1 cellular context compared by ENCODE assay signal in the genomic region with DNA sequence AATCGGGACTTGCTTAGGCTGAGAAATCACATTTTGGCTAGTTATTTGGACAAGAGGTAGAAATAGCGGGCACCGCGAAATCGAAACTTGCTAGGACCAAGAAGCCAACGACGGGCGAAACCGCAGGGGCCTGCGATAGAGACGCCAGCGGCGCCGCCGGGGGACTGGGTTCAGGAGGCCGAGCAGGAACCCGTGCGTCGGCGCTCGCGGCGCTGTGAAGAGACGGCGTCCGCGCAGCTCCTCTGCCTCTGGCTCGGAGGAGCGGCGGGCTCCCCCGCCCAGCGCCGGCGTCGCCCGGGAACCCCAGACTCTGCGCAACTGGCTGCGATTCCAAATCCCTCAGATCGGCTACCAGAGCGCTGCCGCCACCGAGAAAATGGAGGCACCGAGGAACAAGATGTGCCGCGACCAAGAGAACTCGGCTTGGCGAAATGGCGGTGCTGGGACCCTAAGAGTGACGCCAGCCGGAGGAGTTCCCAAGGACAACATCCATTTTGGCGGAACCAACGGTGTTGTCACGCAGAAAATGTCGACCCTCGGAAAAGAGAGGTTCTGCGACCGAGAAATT.
TF ChIP-seq lines count a peak whose summit lies in the region.

No MANE protein-coding gene starts in this region.

TF ChIP-seq in GM23338, 12 proteins besides CTCF, POLR2A, EP300 and RAD21 (continued from another document):
- TF ChIP-seq, protein P1, sequence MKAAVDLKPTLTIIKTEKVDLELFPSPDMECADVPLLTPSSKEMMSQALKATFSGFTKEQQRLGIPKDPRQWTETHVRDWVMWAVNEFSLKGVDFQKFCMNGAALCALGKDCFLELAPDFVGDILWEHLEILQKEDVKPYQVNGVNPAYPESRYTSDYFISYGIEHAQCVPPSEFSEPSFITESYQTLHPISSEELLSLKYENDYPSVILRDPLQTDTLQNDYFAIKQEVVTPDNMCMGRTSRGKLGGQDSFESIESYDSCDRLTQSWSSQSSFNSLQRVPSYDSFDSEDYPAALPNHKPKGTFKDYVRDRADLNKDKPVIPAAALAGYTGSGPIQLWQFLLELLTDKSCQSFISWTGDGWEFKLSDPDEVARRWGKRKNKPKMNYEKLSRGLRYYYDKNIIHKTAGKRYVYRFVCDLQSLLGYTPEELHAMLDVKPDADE (IDR thresholded peaks at IDR 0.05), result no peak
- TF ChIP-seq POLR2AphosphoS5 (IDR thresholded peaks at IDR 0.05; ENCODE audit: low read depth), result 0 out of 2 replicates have a peak, but pooled peaks have one; percentile 7
- TF ChIP-seq CREB1 (CRISPR knock-in tag; IDR thresholded peaks at IDR 0.05; ENCODE audit: low read depth), result no peak
TF ChIP-seq in GM23338: peak in this region for 1.
